Comparison of ENCODE assay signal across 10 cellular contexts in genomic region chr2:230614913-230615332, GRCh38.
A peak's percentile ranks its signal among the peaks of the same experiment; 100 is the strongest.
DNase-seq lines count a peak whose midpoint lies in the region; ATAC-seq and TF ChIP-seq lines count a peak whose summit lies in the region.
"Had no signal": no experiment of that assay in that cellular context is flagged by ENCODE, and none has a peak within 500 bp of the region (broad histone marks: within the 10 kb centered on the region; RNA-seq: fewer than 3 reads in every experiment).

No MANE protein-coding gene starts in this region.

- no peaks in the 10 kb centered on the region for H3K9me3 Mint-ChIP-seq in T-cell

- CTCF ChIA-PET in T-cell (lab: Charles Lee): interaction anchor here (0.7 kb wide), 2 partner anchors 12 to 191 kb away, joined by 3 read pairs; no protein-coding TSS in a partner anchor

- 75 to 80% methylated on average over 5 to 6 of the region's 6 CpGs for whole genome bisulfite sequencing in aorta, 2 donors
- 39 to 53% methylated on average over 6 of the region's 6 CpGs for WGBS in esophagus squamous epithelium, 2 donors

- H3K36me3 ChIP-seq in aorta (ENCODE audit: control insufficient read depth in 1 of 2, insufficient read depth in 2 of 2, low read length in 1 of 2): no peaks in the 10 kb centered on the region
- H3K36me3 ChIP-seq in esophagus squamous epithelium: no peaks in the 10 kb centered on the region
- H3K36me3 ChIP-seq in uterus: no peaks in the 10 kb centered on the region
- H3K36me3 ChIP-seq: brain microvascular endothelial cell had no signal

- TF ChIP-seq CTCF in esophagus squamous epithelium (IDR thresholded peaks at IDR 0.05): no peak
- TF ChIP-seq CTCF in uterus (IDR thresholded peaks at IDR 0.05): no peak

- no peaks in the 10 kb centered on the region for H3K36me3 Mint-ChIP-seq in T-cell

- DNase-seq in T-cell: peak in 7 of 34 experiments; percentile 9 to 37 (median 15)
- peak; percentile 47 to 64 for DNase-seq in stimulated activated CD4-positive, alpha-beta T cell treated with anti-CD3 and anti-CD28 coated beads, Interleukin-15, amount 100 ng/mL, for 48 hours (ENCODE audit: low read depth in 2 of 2)
- no peak for DNase-seq in aorta
- DNase-seq in esophagus squamous epithelium (lab: John Stamatoyannopoulos, UW): no peak
- no peak for DNase-seq in uterus
- DNase-seq in NCI-H524 (lab: John Stamatoyannopoulos, UW): no peak

- H3K4me3 ChIP-seq in aorta (ENCODE audit: low read length in 2 of 2) (no peak overlapping the region), esophagus squamous epithelium (no peak overlapping the region), uterus (no peak overlapping the region)

- intact Hi-C loops in aorta (cut with DNase I) (loop anchor here in 1 of 2 donors (5.0 to 10.0 kb wide), 2 partner anchors 180 to 548 kb away; partner anchors contain the start of gene SLC16A14), esophagus squamous epithelium (cut with DNase I) (loop anchor here (5.0 to 10.0 kb wide), 2 partner anchors 180 to 608 kb away; no protein-coding TSS in a partner anchor), uterus (cut with DNase I; ENCODE audit: low total_unique reads) (no loop called here)

- no peak overlapping the region for H3K27ac Mint-ChIP-seq in T-cell

- POLR2A ChIA-PET in T-cell (lab: Charles Lee): interaction anchor here in 1 of 2 donors (0.7 kb wide), 2 partner anchors 63 to 173 kb away, joined by 3 to 7 read pairs; no protein-coding TSS in a partner anchor

- H3K27me3 Mint-ChIP-seq in T-cell: no peaks in the 10 kb centered on the region

- peaks cover 24 to 36% (median 27%) of the 10 kb centered on the region in 3 donors for H3K4me1 Mint-ChIP-seq in T-cell

- H3K4me3 Mint-ChIP-seq in T-cell: peak overlapping the region in 1 of 3 donors; percentile 52

- no peak overlapping the region for H3K27ac ChIP-seq in aorta (ENCODE audit: low read depth in 1 of 2, low read length in 2 of 2)
- no peak overlapping the region for H3K27ac ChIP-seq in esophagus squamous epithelium
- H3K27ac ChIP-seq in uterus: no peak overlapping the region
- H3K27ac ChIP-seq: brain microvascular endothelial cell, parathyroid adenoma had no signal

- TF ChIP-seq POLR2A in esophagus squamous epithelium (IDR thresholded peaks at IDR 0.05) (peak in 1 of 4 donors; percentile 29), uterus (IDR thresholded peaks at IDR 0.05) (no peak)

- ATAC-seq in GM18867 (IDR thresholded peaks at IDR 0.05; ENCODE audit: unreplicated experiment): peak; percentile 90
- ATAC-seq in HG02642 (IDR thresholded peaks at IDR 0.05; ENCODE audit: poor library complexity, unreplicated experiment): peak; percentile 85
- ATAC-seq in T-cell (replicated peaks in 1 of 4): peak in 3 of 4 experiments; percentile 26 to 98 (median 35)
- no peak for ATAC-seq in aorta (ENCODE audit: low FRiP score)

- H3K9me3 ChIP-seq in aorta (ENCODE audit: control insufficient read depth, low read length): no peaks in the 10 kb centered on the region
- no peaks in the 10 kb centered on the region for H3K9me3 ChIP-seq in esophagus squamous epithelium
- no peaks in the 10 kb centered on the region for H3K9me3 ChIP-seq in uterus

- H3K4me1 ChIP-seq in aorta (ENCODE audit: control insufficient read depth in 1 of 2, insufficient read depth in 2 of 2, low read length in 2 of 2) (no peaks in the 10 kb centered on the region), esophagus squamous epithelium (peaks cover 0 to 18% (median 0%) of the 10 kb centered on the region in 3 donors), uterus (no peaks in the 10 kb centered on the region)
- H3K4me1 ChIP-seq: parathyroid adenoma had no signal

- H3K27me3 ChIP-seq in aorta (ENCODE audit: control insufficient read depth in 1 of 2, insufficient read depth in 2 of 2, low read length in 1 of 2) (no peaks in the 10 kb centered on the region), esophagus squamous epithelium (no peaks in the 10 kb centered on the region), uterus (no peaks in the 10 kb centered on the region)
- H3K27me3 ChIP-seq: brain microvascular endothelial cell had no signal

Comparison
In these comparisons a context has a peak if more than half of its experiments do, and no peak if none do; other contexts are left out.
1. DNase-seq: peak in stimulated activated CD4-positive, alpha-beta T cell treated with anti-CD3 and anti-CD28 coated beads, Interleukin-15, amount 100 ng/mL, for 48 hours (2 of 2); none in aorta (0 of 2), esophagus squamous epithelium (single experiment), uterus (0 of 2) and NCI-H524 (0 of 2).